In genomic region chr13:64798422-64798821, GRCh38 we compare ENCODE assay signal across 6 cellular contexts.
"Had no signal": no experiment of that assay in that cellular context is flagged by ENCODE, and none has a peak within 500 bp of the region (broad histone marks: within the 10 kb centered on the region; RNA-seq: fewer than 3 reads in every experiment).

No MANE protein-coding gene starts in this region.

- H3K4me3 ChIP-seq: GM23248, K562 had no signal

- ATAC-seq: K562 had no signal

- H3K4me3 Mint-ChIP-seq: H9, HFFc6 had no signal

- H3K27ac Mint-ChIP-seq: HFFc6 had no signal

- H2AFZ ChIP-seq: GM23248 had no signal

- DNase-seq: GM23248, H9, HCEC 1CT, HFFc6, KG1 had no signal

- H3K9ac ChIP-seq: GM23248 had no signal

- H3K9me3 Mint-ChIP-seq: H9, HFFc6 had no signal

- H3K27ac ChIP-seq: GM23248 had no signal

- H3K4me1 Mint-ChIP-seq: H9 had no signal
